ENCODE assay signal across 8 cellular contexts in the genomic region with DNA sequence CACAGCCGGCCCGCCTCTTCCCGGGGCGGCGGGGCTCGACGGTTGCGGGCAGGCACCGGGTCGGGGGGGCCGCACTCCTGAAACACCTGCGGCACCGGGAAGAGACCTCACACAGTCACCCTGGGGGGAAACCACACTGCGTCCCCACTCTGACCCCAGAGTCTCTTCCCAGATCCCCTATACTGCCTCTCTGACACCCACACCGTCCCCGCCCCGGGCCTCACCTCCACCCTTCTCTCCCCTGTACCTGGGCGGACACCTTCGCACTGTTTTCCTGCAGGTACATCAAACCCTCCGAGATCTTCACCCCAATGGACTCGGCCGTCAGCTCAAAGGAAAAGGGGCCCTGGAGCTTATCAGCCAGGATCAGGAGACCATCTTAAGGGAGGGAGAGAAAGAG. TPM values are rescaled to one million over a fixed set of nuclear protein-coding genes. Genes with fewer than 3 reads are reported as not detected.
A peak's percentile ranks its signal among the peaks of the same experiment; 100 is the strongest.
DNase-seq lines count a peak whose midpoint lies in the region; ATAC-seq and TF ChIP-seq lines count a peak whose summit lies in the region.
"Had no signal": no experiment of that assay in that cellular context is flagged by ENCODE, and none has a peak within 500 bp of the region (broad histone marks: within the 10 kb centered on the region; RNA-seq: fewer than 3 reads in every experiment).

No MANE protein-coding gene starts in this region.

- DNase-seq in H7 = no peak
- no peak for DNase-seq in activated CD4-positive, alpha-beta memory T cell treated with anti-CD3 and anti-CD28 coated beads, Interleukin-2, amount 10 ng/mL, durations not matched to agents 7 days and 5 days
- DNase-seq in spleen = peak; percentile 77
- DNase-seq in SK-N-DZ (ENCODE audit: low spot score) = no peak
- DNase-seq: GOT3 had no signal

- intact Hi-C loops in spleen (cut with DNase I; ENCODE audit: low total_unique reads) = no loop called here

- ATAC-seq in HG03175 (IDR thresholded peaks at IDR 0.05; ENCODE audit: unreplicated experiment) (no peak), GM19463 (IDR thresholded peaks at IDR 0.05; ENCODE audit: unreplicated experiment) (no peak)

- no peak overlapping the region for H3K9ac ChIP-seq in iPS-18a (ENCODE audit: low read length)

- H3K4me1 ChIP-seq in iPS-18a (ENCODE audit: control insufficient read depth, low read depth, low read length) = peaks cover 32% of the 10 kb centered on the region
- peaks cover 19 to 68% (median 45%) of the 10 kb centered on the region in 6 donors for H3K4me1 ChIP-seq in spleen

- POLR2A ChIA-PET in activated CD4-positive, alpha-beta memory T cell treated with anti-CD3 and anti-CD28 coated beads, Interleukin-2, amount 10 ng/mL, durations not matched to agents 7 days and 5 days (lab: Charles Lee) = interaction anchor here (2.5 kb wide), 1 partner anchor 14 kb away, joined by 20 read pairs; the partner anchor contains the start of gene TRAPPC14

- no peaks in the 10 kb centered on the region for H3K9me3 Mint-ChIP-seq in activated CD4-positive, alpha-beta memory T cell treated with anti-CD3 and anti-CD28 coated beads, Interleukin-2, amount 10 ng/mL, durations not matched to agents 7 days and 5 days

- no peaks in the 10 kb centered on the region for H3K36me3 Mint-ChIP-seq in activated CD4-positive, alpha-beta memory T cell treated with anti-CD3 and anti-CD28 coated beads, Interleukin-2, amount 10 ng/mL, durations not matched to agents 7 days and 5 days (ENCODE audit: low read depth)

- H3K36me3 ChIP-seq in H7 (replicated peaks; ENCODE audit: control insufficient read depth, insufficient read depth, low read length) = peaks cover 10% of the 10 kb centered on the region
- no peaks in the 10 kb centered on the region for H3K36me3 ChIP-seq in iPS-18a (ENCODE audit: control insufficient read depth, low read depth, low read length)
- no peaks in the 10 kb centered on the region for H3K36me3 ChIP-seq in spleen

- no peak overlapping the region for H3K27ac Mint-ChIP-seq in activated CD4-positive, alpha-beta memory T cell treated with anti-CD3 and anti-CD28 coated beads, Interleukin-2, amount 10 ng/mL, durations not matched to agents 7 days and 5 days

- CTCF ChIA-PET in activated CD4-positive, alpha-beta memory T cell treated with anti-CD3 and anti-CD28 coated beads, Interleukin-2, amount 10 ng/mL, durations not matched to agents 7 days and 5 days (lab: Charles Lee) = interaction anchor here (1.1 to 1.5 kb wide), 4 partner anchors 14 to 39 kb away, joined by 3 to 4 read pairs (median 4); no protein-coding TSS in a partner anchor

- no peaks in the 10 kb centered on the region for H3K9me3 ChIP-seq in iPS-18a (ENCODE audit: control insufficient read depth, low read depth, low read length)
- no peaks in the 10 kb centered on the region for H3K9me3 ChIP-seq in spleen

- 28 to 57% (median 40%) methylated on average over 9 to 22 of the region's 22 CpGs for WGBS in spleen, 5 donors

- peaks cover 29% of the 10 kb centered on the region for H3K27me3 ChIP-seq in H7 (ENCODE audit: control insufficient read depth, insufficient read depth, low read length)
- H3K27me3 ChIP-seq in iPS-18a (ENCODE audit: control insufficient read depth, insufficient read depth, low read length) = peaks cover 14% of the 10 kb centered on the region
- peaks cover 0 to 64% (median 32%) of the 10 kb centered on the region in 7 donors for H3K27me3 ChIP-seq in spleen (replicated peaks in 1 of 7)

- peaks cover 52% of the 10 kb centered on the region for H3K4me1 Mint-ChIP-seq in activated CD4-positive, alpha-beta memory T cell treated with anti-CD3 and anti-CD28 coated beads, Interleukin-2, amount 10 ng/mL, durations not matched to agents 7 days and 5 days

- H3K4me3 Mint-ChIP-seq in activated CD4-positive, alpha-beta memory T cell treated with anti-CD3 and anti-CD28 coated beads, Interleukin-2, amount 10 ng/mL, durations not matched to agents 7 days and 5 days = peak overlapping the region; percentile 62

- no peak for TF ChIP-seq POLR2A in spleen (IDR thresholded peaks at IDR 0.05)

- H3K27ac ChIP-seq in iPS-18a (ENCODE audit: low read length) (no peak overlapping the region), spleen (peak overlapping the region in 1 of 8 donors; percentile 28)

- no peak for TF ChIP-seq CTCF in spleen (IDR thresholded peaks at IDR 0.05 in 8 of 11, conservative IDR thresholded peaks at IDR 0.05 in 3 of 11)

- H3K4me3 ChIP-seq in H7 (ENCODE audit: insufficient read depth, low read depth, low read length) (peak overlapping the region; percentile 53), iPS-18a (ENCODE audit: low read length) (peak overlapping the region; percentile 47), spleen (peak overlapping the region; percentile 18 to 73 (median 44))

- H3K27me3 Mint-ChIP-seq in activated CD4-positive, alpha-beta memory T cell treated with anti-CD3 and anti-CD28 coated beads, Interleukin-2, amount 10 ng/mL, durations not matched to agents 7 days and 5 days = peaks cover 52% of the 10 kb centered on the region

RNA-seq across cellular contexts. Expression of gene GAL3ST4, which starts 3.4 kb away (rescaled TPM):
- total RNA-seq in H7 (2014; rRNA removed; shearing (Covaris generic)) = 0.73 and 3.1 TPM in 2 replicates
- total RNA-seq in activated CD4-positive, alpha-beta memory T cell treated with anti-CD3 and anti-CD28 coated beads, Interleukin-2, amount 10 ng/mL, durations not matched to agents 7 days and 5 days = 1 to 10 TPM; 2.4 to 2.7 TPM
- total RNA-seq in spleen = 1 to 10 TPM; 1.3 to 6.2 (median 3.0) TPM
- polyA plus RNA-seq in spleen = 1 to 10 TPM; 1.0 to 2.8 (median 1.1) TPM
- polyA plus RNA-seq in SK-N-DZ (2014; cell fraction: cytosol; rRNA removed) = 5.6 and 6.3 TPM in 2 replicates
- polyA plus RNA-seq in SK-N-DZ (2014; cell fraction: nucleus; rRNA removed) = 18.9 and 32.3 TPM in 2 replicates

RNA-seq across cellular contexts. Expression of gene GPC2, which starts 5.3 kb away (rescaled TPM):
- 39.1 and 65.8 TPM in 2 replicates for total RNA-seq in H7 (2014; rRNA removed; shearing (Covaris generic))
- total RNA-seq in activated CD4-positive, alpha-beta memory T cell treated with anti-CD3 and anti-CD28 coated beads, Interleukin-2, amount 10 ng/mL, durations not matched to agents 7 days and 5 days = 1 to 10 TPM; 3.8 to 4.8 TPM
- 1 to 10 TPM; 2.4 to 5.3 (median 4.5) TPM for total RNA-seq in spleen
- polyA plus RNA-seq in spleen = 1 to 10 TPM; 2.1 to 4.4 (median 4.2) TPM
- polyA plus RNA-seq in SK-N-DZ (2014; cell fraction: cytosol; rRNA removed) = 109 and 118 TPM in 2 replicates
- polyA plus RNA-seq in SK-N-DZ (2014; cell fraction: nucleus; rRNA removed) = 183 and 215 TPM in 2 replicates

RNA-seq across cellular contexts. Expression of gene STAG3, which starts 5.9 kb away (rescaled TPM):
- total RNA-seq in H7 (2014; rRNA removed; shearing (Covaris generic)) = 2.4 and 10.3 TPM in 2 replicates
- total RNA-seq in activated CD4-positive, alpha-beta memory T cell treated with anti-CD3 and anti-CD28 coated beads, Interleukin-2, amount 10 ng/mL, durations not matched to agents 7 days and 5 days = 10 to 100 TPM; 12.9 to 13.1 TPM
- 10 to 100 TPM in 5 of 7 donors, 1 to 10 TPM in 2; 8.0 to 59.6 (median 31.4) TPM for total RNA-seq in spleen
- 100 to 1,000 TPM in 2 of 3 donors, 10 to 100 TPM in 1; 69.5 to 123 (median 104) TPM for polyA plus RNA-seq in spleen
- 1.8 and 2.8 TPM in 2 replicates for polyA plus RNA-seq in SK-N-DZ (2014; cell fraction: cytosol; rRNA removed)
- polyA plus RNA-seq in SK-N-DZ (2014; cell fraction: nucleus; rRNA removed) = 7.9 TPM in 2 replicates

RNA-seq across cellular contexts. Expression of gene TRAPPC14, which starts 13.3 kb away (rescaled TPM):
- 13.6 and 14.8 TPM in 2 replicates for total RNA-seq in H7 (2014; rRNA removed; shearing (Covaris generic))
- total RNA-seq in activated CD4-positive, alpha-beta memory T cell treated with anti-CD3 and anti-CD28 coated beads, Interleukin-2, amount 10 ng/mL, durations not matched to agents 7 days and 5 days = 10 to 100 TPM; 37.8 to 41.2 TPM
- 10 to 100 TPM; 33.0 to 68.7 (median 48.2) TPM for total RNA-seq in spleen
- polyA plus RNA-seq in spleen = 10 to 100 TPM; 33.0 to 54.5 (median 51.4) TPM
- 9.0 and 9.4 TPM in 2 replicates for polyA plus RNA-seq in SK-N-DZ (2014; cell fraction: cytosol; rRNA removed)
- polyA plus RNA-seq in SK-N-DZ (2014; cell fraction: nucleus; rRNA removed) = 47.1 and 58.1 TPM in 2 replicates

RNA-seq across cellular contexts. Expression of gene LAMTOR4, which starts 23.1 kb away (rescaled TPM):
- 143 and 165 TPM in 2 replicates for total RNA-seq in H7 (2014; rRNA removed; shearing (Covaris generic))
- 100 to 1,000 TPM; 164 to 167 TPM for total RNA-seq in activated CD4-positive, alpha-beta memory T cell treated with anti-CD3 and anti-CD28 coated beads, Interleukin-2, amount 10 ng/mL, durations not matched to agents 7 days and 5 days
- total RNA-seq in spleen = 100 to 1,000 TPM; 152 to 328 (median 187) TPM
- 100 to 1,000 TPM; 470 to 709 (median 574) TPM for polyA plus RNA-seq in spleen
- polyA plus RNA-seq in SK-N-DZ (2014; cell fraction: cytosol; rRNA removed) = 174 and 196 TPM in 2 replicates
- polyA plus RNA-seq in SK-N-DZ (2014; cell fraction: nucleus; rRNA removed) = 200 and 237 TPM in 2 replicates
